In the genomic region with DNA sequence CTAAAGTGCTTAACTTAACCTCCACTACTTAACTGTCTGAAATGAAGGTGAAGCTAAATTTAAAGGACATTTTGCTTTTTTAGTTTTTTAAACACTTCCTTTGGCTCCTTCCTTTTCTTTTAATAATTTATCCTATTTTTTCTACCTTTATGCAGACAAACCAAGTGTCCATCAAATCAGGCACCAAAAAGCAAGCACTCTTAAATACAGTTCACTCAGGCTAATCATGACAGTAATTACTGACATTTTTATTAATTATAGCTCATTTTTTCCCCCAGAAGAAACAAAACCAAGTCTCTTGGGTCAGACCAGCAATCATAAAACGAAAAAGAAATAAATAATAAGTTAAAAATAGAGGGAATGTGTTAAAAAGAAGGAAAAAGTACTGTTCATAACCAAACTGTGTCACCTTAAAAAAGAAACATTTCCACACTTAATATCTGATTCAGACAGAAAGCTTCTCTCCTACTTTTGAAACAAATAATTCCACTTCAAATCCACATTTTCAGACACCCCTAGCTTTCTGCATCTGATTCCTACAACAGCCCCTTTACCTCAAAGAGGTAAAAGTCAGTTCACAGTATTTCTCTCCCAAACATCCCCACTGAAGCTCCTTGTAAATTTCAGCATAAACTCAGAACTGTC, we compare ENCODE assay signal across 10 cellular contexts. TPM values are rescaled to one million over a fixed set of nuclear protein-coding genes. Genes with fewer than 3 reads are reported as not detected.
A peak's percentile ranks its signal among the peaks of the same experiment; 100 is the strongest.
DNase-seq lines count a peak whose midpoint lies in the region; ATAC-seq, FAIRE-seq and TF ChIP-seq lines count a peak whose summit lies in the region.
"Had no signal": no experiment of that assay in that cellular context is flagged by ENCODE, and none has a peak within 500 bp of the region (broad histone marks: within the 10 kb centered on the region; RNA-seq: fewer than 3 reads in every experiment).

No MANE protein-coding gene starts in this region.

- WGBS in A549 (ENCODE audit: missing lambda C conversion rate) = 2% methylated on average over 1 of the region's 1 CpG

- no peak overlapping the region for H2AFZ ChIP-seq in astrocyte (ENCODE audit: low read depth, low read length)

- peaks cover 19% of the 10 kb centered on the region for H3K4me1 Mint-ChIP-seq in astrocyte (ENCODE audit: low read depth, unreplicated experiment)
- H3K4me1 Mint-ChIP-seq in naive B cell = peaks cover 12 to 30% (median 29%) of the 10 kb centered on the region in 3 donors

- H3K36me3 Mint-ChIP-seq in astrocyte (ENCODE audit: low read depth, unreplicated experiment) = no peaks in the 10 kb centered on the region
- no peaks in the 10 kb centered on the region for H3K36me3 Mint-ChIP-seq in naive B cell

- no peak for FAIRE-seq in A549 (lab: Jason Lieb, UNC)
- FAIRE-seq in astrocyte (lab: Jason Lieb, UNC) = no peak
- FAIRE-seq in kidney (lab: Jason Lieb, UNC) = no peak
- FAIRE-seq: RCC 7860 had no signal

- no peak for TF ChIP-seq POLR2A in A549 (IDR thresholded peaks at IDR 0.05; ENCODE audit: low read length)

- H3K36me3 ChIP-seq in ES-I3 (ENCODE audit: insufficient read depth, low read length) (no peaks in the 10 kb centered on the region), astrocyte (ENCODE audit: insufficient read depth, low read length) (no peaks in the 10 kb centered on the region), kidney (ENCODE audit: control insufficient read depth in 1 of 2, insufficient read depth in 2 of 2, low read length in 2 of 2) (no peaks in the 10 kb centered on the region)

- H3K27ac ChIP-seq in A549 (no peak overlapping the region), astrocyte (ENCODE audit: low read depth, low read length) (no peak overlapping the region), kidney (ENCODE audit: low read depth in 2 of 2, low read length in 2 of 2) (no peak overlapping the region)

- H3K9ac ChIP-seq in ES-I3 (ENCODE audit: low read depth, low read length) (peak overlapping the region; percentile 72; the same call in 1 of the 2 replicates), astrocyte (ENCODE audit: low read length) (no peak overlapping the region), kidney (ENCODE audit: low read length in 2 of 2) (no peak overlapping the region)

- CTCF ChIA-PET in A549 (lab: Yijun Ruan, JAX) = interaction anchor here (1.0 to 2.2 kb wide), 5 partner anchors 9 to 384 kb away, joined by 3 to 12 read pairs (median 3); no protein-coding TSS in a partner anchor

- H3K27me3 Mint-ChIP-seq in astrocyte (ENCODE audit: low read depth, unreplicated experiment) (no peaks in the 10 kb centered on the region), naive B cell (no peaks in the 10 kb centered on the region)

- H3K79me2 ChIP-seq in astrocyte (ENCODE audit: insufficient read depth, low read length) = no peaks in the 10 kb centered on the region

- DNase-seq in A549 (ENCODE audit: low read depth in 1 of 2, low spot score in 1 of 2) (no peak), astrocyte (ENCODE audit: low read depth) (no peak), naive B cell (no peak), kidney (no peak), retina (no peak)
- no peak for DNase-seq in stimulated activated CD4-positive, alpha-beta T cell treated with anti-CD3 and anti-CD28 coated beads, Interleukin-4, amount 100 ng/mL, for 1 hour

- no peak for ATAC-seq in A549
- ATAC-seq in naive B cell (ENCODE audit: low read depth in 2 of 2) = no peak
- no peak for ATAC-seq in HG03097 (IDR thresholded peaks at IDR 0.05; ENCODE audit: low FRiP score, unreplicated experiment)

- TF ChIP-seq CTCF in A549 (IDR thresholded peaks at IDR 0.05) = no peak
- TF ChIP-seq CTCF in astrocyte (IDR thresholded peaks at IDR 0.05; ENCODE audit: insufficient read depth, low read depth, low read length) = no peak
- TF ChIP-seq CTCF in kidney (IDR thresholded peaks at IDR 0.05; ENCODE audit: borderline replicate concordance, extremely low read depth, insufficient read depth) = no peak

- POLR2A ChIA-PET in A549 (lab: Yijun Ruan, JAX) = interaction anchor here (0.6 kb wide), 1 partner anchor 154 kb away, joined by 3 read pairs; no protein-coding TSS in a partner anchor

- no peaks in the 10 kb centered on the region for H3K9me3 Mint-ChIP-seq in astrocyte (ENCODE audit: unreplicated experiment)
- H3K9me3 Mint-ChIP-seq in naive B cell = no peaks in the 10 kb centered on the region

- no peaks in the 10 kb centered on the region for H4K20me1 ChIP-seq in astrocyte (ENCODE audit: insufficient read depth, low read length)

- H3K4me3 Mint-ChIP-seq in astrocyte (ENCODE audit: unreplicated experiment) (peak overlapping the region; percentile 97), naive B cell (peak overlapping the region; percentile 92 to 99 (median 96))

- no peaks in the 10 kb centered on the region for H3K9me3 ChIP-seq in A549
- H3K9me3 ChIP-seq in ES-I3 (ENCODE audit: control insufficient read depth, insufficient read depth, low read length) = no peaks in the 10 kb centered on the region
- peaks cover 4% of the 10 kb centered on the region for H3K9me3 ChIP-seq in astrocyte (ENCODE audit: insufficient read depth, low read depth, low read length)
- H3K9me3 ChIP-seq in kidney (ENCODE audit: control insufficient read depth in 1 of 2, low read length in 2 of 2) = no peaks in the 10 kb centered on the region

- no peak overlapping the region for H3K4me3 ChIP-seq in A549
- H3K4me3 ChIP-seq in astrocyte (ENCODE audit: insufficient read depth, low read depth, low read length) = no peak overlapping the region
- no peak overlapping the region for H3K4me3 ChIP-seq in kidney (ENCODE audit: low read length in 2 of 2)

- no peak for TF ChIP-seq RAD21 in A549 (conservative IDR thresholded peaks at IDR 0.05 in 1 of 2, IDR thresholded peaks at IDR 0.05 in 1 of 2)

- H3K4me1 ChIP-seq in A549 = peaks cover 42% of the 10 kb centered on the region
- H3K4me1 ChIP-seq in ES-I3 (ENCODE audit: insufficient read depth, low read length) = no peaks in the 10 kb centered on the region; the same call in 1 of the 2 replicates
- H3K4me1 ChIP-seq in astrocyte (ENCODE audit: insufficient read depth, low read length) = peaks cover 12% of the 10 kb centered on the region
- peaks cover 0 to 23% of the 10 kb centered on the region in 2 donors for H3K4me1 ChIP-seq in kidney (ENCODE audit: control insufficient read depth in 1 of 2, insufficient read depth in 1 of 2, low read depth in 1 of 2, low read length in 2 of 2)

- H3K4me2 ChIP-seq in A549 = no peak overlapping the region
- H3K4me2 ChIP-seq in astrocyte (ENCODE audit: low read length) = no peak overlapping the region

- intact Hi-C loops in kidney (cut with DNase I) = no loop called here

- no peak for TF ChIP-seq EP300 in A549 (IDR thresholded peaks at IDR 0.05)

- peaks cover 54% of the 10 kb centered on the region for H3K27me3 ChIP-seq in astrocyte (ENCODE audit: insufficient read depth, low read length)

- H3K27ac Mint-ChIP-seq in astrocyte (ENCODE audit: unreplicated experiment) = peak overlapping the region; percentile 98
- H3K27ac Mint-ChIP-seq in naive B cell = peak overlapping the region; percentile 99 to 100 (median 100)

TF ChIP-seq in A549, 52 proteins besides CTCF, POLR2A, EP300 and RAD21 (continues in another document):
- peak; percentile 14 for TF ChIP-seq ZFP36 (IDR thresholded peaks at IDR 0.05; ENCODE audit: borderline replicate concordance, partially characterized antibody)
- peak; percentile 98 for TF ChIP-seq RNF2 (IDR thresholded peaks at IDR 0.05; ENCODE audit: borderline replicate concordance, low read depth)
- no peak for TF ChIP-seq FOSL2 (IDR thresholded peaks at IDR 0.05)
- TF ChIP-seq FOSL2 (CRISPR knock-in tag; IDR thresholded peaks at IDR 0.05) = no peak
- TF ChIP-seq FOSB (CRISPR knock-in tag; IDR thresholded peaks at IDR 0.05) = no peak
- TF ChIP-seq CBX8 (IDR thresholded peaks at IDR 0.05) = peak; percentile 69
- TF ChIP-seq SREBF2 (IDR thresholded peaks at IDR 0.05) = no peak
- TF ChIP-seq, protein P1, sequence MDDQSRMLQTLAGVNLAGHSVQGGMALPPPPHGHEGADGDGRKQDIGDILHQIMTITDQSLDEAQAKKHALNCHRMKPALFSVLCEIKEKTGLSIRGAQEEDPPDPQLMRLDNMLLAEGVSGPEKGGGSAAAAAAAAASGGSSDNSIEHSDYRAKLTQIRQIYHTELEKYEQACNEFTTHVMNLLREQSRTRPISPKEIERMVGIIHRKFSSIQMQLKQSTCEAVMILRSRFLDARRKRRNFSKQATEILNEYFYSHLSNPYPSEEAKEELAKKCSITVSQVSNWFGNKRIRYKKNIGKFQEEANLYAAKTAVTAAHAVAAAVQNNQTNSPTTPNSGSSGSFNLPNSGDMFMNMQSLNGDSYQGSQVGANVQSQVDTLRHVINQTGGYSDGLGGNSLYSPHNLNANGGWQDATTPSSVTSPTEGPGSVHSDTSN (IDR thresholded peaks at IDR 0.05) = no peak
- TF ChIP-seq ZSCAN20 (CRISPR knock-in tag; IDR thresholded peaks at IDR 0.05) = no peak
- no peak for TF ChIP-seq RARB (CRISPR knock-in tag; IDR thresholded peaks at IDR 0.05)

RNA-seq across cellular contexts. Expression of gene CCND2, which starts 5.5 kb away (rescaled TPM):
- 0.18 and 0.20 TPM in 2 replicates for polyA plus RNA-seq in A549 (2011; rRNA removed)
- polyA plus RNA-seq in A549 (2012; cell fraction: cytosol; rRNA removed) = 0.01 TPM in 1 of 2 replicates, not detected in the other
- not detected in 2 replicates for polyA plus RNA-seq in A549 (2012; cell fraction: nucleus; rRNA removed)
- polyA plus RNA-seq in A549 (2017; fragmentation: RNase III; extraction: RNeasy Plus Mini Kit Qiagen cat#74134 plus additional on column Dnase treatment) = not detected in 3 replicates
- polyA minus RNA-seq in A549 (2011; rRNA and poly(A)+ RNA removed) = 0.37 and 0.78 TPM in 2 replicates
- 607 and 726 TPM in 2 replicates for total RNA-seq in astrocyte
- polyA plus RNA-seq in naive B cell (ENCODE audit: low read depth in 6 of 6) = 10 to 100 TPM in 2 of 6 donors, 1 to 10 TPM in 4; 5.6 to 16.7 (median 8.3) TPM
- total RNA-seq in kidney = 94.4 TPM
- polyA plus RNA-seq in kidney (ENCODE audit: insufficient read depth, low read depth, low replicate concordance) = 3.3 TPM
- total RNA-seq: M059J had no signal

RNA-seq across cellular contexts. Expression of gene TIGAR, which starts 53.0 kb away (rescaled TPM):
- 30.0 and 50.9 TPM in 2 replicates for polyA plus RNA-seq in A549 (2011; rRNA removed)
- polyA plus RNA-seq in A549 (2012; cell fraction: cytosol; rRNA removed) = 8.5 and 9.0 TPM in 2 replicates
- 2.1 and 6.6 TPM in 2 replicates for polyA plus RNA-seq in A549 (2012; cell fraction: nucleus; rRNA removed)
- 24.5 to 30.6 TPM (median 25.2 TPM) in 3 replicates for polyA plus RNA-seq in A549 (2017; fragmentation: RNase III; extraction: RNeasy Plus Mini Kit Qiagen cat#74134 plus additional on column Dnase treatment)
- polyA minus RNA-seq in A549 (2011; rRNA and poly(A)+ RNA removed) = 6.3 and 7.7 TPM in 2 replicates
- total RNA-seq in astrocyte = 91.7 and 95.4 TPM in 2 replicates
- 1 to 10 TPM; 3.3 to 9.4 (median 5.6) TPM for polyA plus RNA-seq in naive B cell (ENCODE audit: low read depth in 6 of 6)
- 11.8 TPM for total RNA-seq in kidney
- 3.6 TPM for polyA plus RNA-seq in kidney (ENCODE audit: insufficient read depth, low read depth, low replicate concordance)
